ENCODE assay signal across 8 cellular contexts in the genomic region with DNA sequence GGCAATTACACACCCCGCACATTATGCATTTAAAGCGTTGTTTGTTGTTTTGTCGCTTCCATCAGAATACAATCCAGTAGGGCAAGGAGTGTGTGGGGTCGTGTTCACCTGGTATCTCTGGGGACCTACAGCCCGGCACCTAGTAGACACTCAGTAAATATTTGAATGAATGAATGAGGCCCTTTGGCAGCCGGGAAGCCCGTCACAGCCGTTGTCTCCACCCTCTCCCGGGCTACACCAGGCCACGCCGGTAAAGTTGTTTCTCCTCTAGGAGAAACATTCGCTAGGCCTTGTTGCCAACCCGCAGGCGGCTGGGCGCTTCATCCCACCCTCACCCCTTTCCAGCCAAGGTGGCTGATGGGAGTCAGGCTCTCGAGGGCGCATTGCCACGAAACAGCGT. TPM values are rescaled to one million over a fixed set of nuclear protein-coding genes. Genes with fewer than 3 reads are reported as not detected.
DNase-seq lines count a peak whose midpoint lies in the region; ATAC-seq and TF ChIP-seq lines count a peak whose summit lies in the region.

No MANE protein-coding gene starts in this region.

- peaks cover 14% of the 10 kb centered on the region for H3K36me3 Mint-ChIP-seq in T-helper 1 cell treated with Interleukin-12 subunit alpha and Interleukin-12 subunit beta and Interleukin-4 antibody, amounts not matched to agents 30 μg/mL and 1 μg/mL, for 36 hours (ENCODE audit: low read depth)
- peaks cover 3% of the 10 kb centered on the region for H3K36me3 Mint-ChIP-seq in T-helper 17 cell (ENCODE audit: low read depth)

- peak overlapping the region; percentile 94 for H3K4me3 Mint-ChIP-seq in T-helper 1 cell treated with Interleukin-12 subunit alpha and Interleukin-12 subunit beta and Interleukin-4 antibody, amounts not matched to agents 30 μg/mL and 1 μg/mL, for 36 hours
- H3K4me3 Mint-ChIP-seq in T-helper 17 cell, result peak overlapping the region; percentile 99

- H3K27me3 ChIP-seq in trophoblast cell (ENCODE audit: insufficient read depth, low read length), result no peaks in the 10 kb centered on the region

- H3K79me2 ChIP-seq in trophoblast cell (ENCODE audit: control insufficient read depth, insufficient read depth, low read length, poor library complexity), result peaks cover 8% of the 10 kb centered on the region

- H3K27ac Mint-ChIP-seq in T-helper 1 cell treated with Interleukin-12 subunit alpha and Interleukin-12 subunit beta and Interleukin-4 antibody, amounts not matched to agents 30 μg/mL and 1 μg/mL, for 36 hours, result peak overlapping the region; percentile 88
- H3K27ac Mint-ChIP-seq in T-helper 17 cell, result peak overlapping the region; percentile 94

- H3K27ac ChIP-seq in trophoblast cell (ENCODE audit: low read depth, low read length), result peak overlapping the region; percentile 98

- H2AK5ac ChIP-seq in trophoblast cell (ENCODE audit: low read length), result no peak overlapping the region

- H2BK12ac ChIP-seq in trophoblast cell (ENCODE audit: low read length), result no peak overlapping the region

- no peaks in the 10 kb centered on the region for H3K9me3 ChIP-seq in T-helper 17 cell (ENCODE audit: control insufficient read depth, low read length, poor library complexity, severe bottlenecking)
- H3K9me3 ChIP-seq in trophoblast cell (ENCODE audit: insufficient read depth, low read depth, low read length), result no peaks in the 10 kb centered on the region

- TF ChIP-seq CTCF in foreskin fibroblast (IDR thresholded peaks at IDR 0.05; ENCODE audit: low read depth, low read length), result no peak

- H3K14ac ChIP-seq in trophoblast cell (ENCODE audit: low read length), result peak overlapping the region; percentile 48

- WGBS in trophoblast cell (ENCODE audit: extremely low coverage, insufficient coverage, insufficient read length), result no CpG with 5 or more reads among the region's 19 CpGs

- H3K4me3 ChIP-seq in foreskin fibroblast (ENCODE audit: low read depth in 1 of 2, low read length in 2 of 2) (peak overlapping the region; percentile 75 to 76), trophoblast cell (ENCODE audit: low read depth, low read length) (peak overlapping the region; percentile 77)

- peak overlapping the region; percentile 92 for H4K91ac ChIP-seq in trophoblast cell (ENCODE audit: low read depth, low read length)

- H2AFZ ChIP-seq in trophoblast cell (ENCODE audit: insufficient read depth, low read length, poor library complexity), result peak overlapping the region; percentile 92

- no peaks in the 10 kb centered on the region for H3K9me3 Mint-ChIP-seq in T-helper 1 cell treated with Interleukin-12 subunit alpha and Interleukin-12 subunit beta and Interleukin-4 antibody, amounts not matched to agents 30 μg/mL and 1 μg/mL, for 36 hours

- peak; percentile 1 for ATAC-seq in HG03064 (IDR thresholded peaks at IDR 0.05; ENCODE audit: low read depth, unreplicated experiment)
- ATAC-seq in T-helper 17 cell, result no peak

- H2BK5ac ChIP-seq in trophoblast cell (ENCODE audit: low read depth, low read length, poor library complexity), result peak overlapping the region; percentile 76

- H4K8ac ChIP-seq in trophoblast cell (ENCODE audit: low read depth, low read length), result peak overlapping the region; percentile 75

- peak overlapping the region; percentile 22 for H4K12ac ChIP-seq in trophoblast cell (ENCODE audit: low read depth, low read length)

- H3K4me1 ChIP-seq in trophoblast cell (ENCODE audit: control insufficient read depth in 1 of 2, insufficient read depth in 2 of 2, low read length in 2 of 2), result peaks cover 0 to 2% of the 10 kb centered on the region in 2 experiments

- peak overlapping the region; percentile 61 for H3K4me2 ChIP-seq in trophoblast cell (ENCODE audit: low read length)

- DNase-seq in T-helper 1 cell (no peak), T-helper 17 cell (no peak), foreskin fibroblast (peak in 1 of 2 donors; percentile 36), trophoblast cell (no peak)
- no peak for DNase-seq in stimulated activated CD4-positive, alpha-beta T cell treated with anti-CD3 and anti-CD28 coated beads, Interleukin-15, amount 100 ng/mL, for 24 hours
- no peak for DNase-seq in effector CD4-positive, alpha-beta T cell

- H3K4me1 Mint-ChIP-seq in T-helper 1 cell treated with Interleukin-12 subunit alpha and Interleukin-12 subunit beta and Interleukin-4 antibody, amounts not matched to agents 30 μg/mL and 1 μg/mL, for 36 hours (ENCODE audit: low read depth), result peaks cover 50% of the 10 kb centered on the region
- H3K4me1 Mint-ChIP-seq in T-helper 17 cell, result peaks cover 23% of the 10 kb centered on the region

- no peaks in the 10 kb centered on the region for H3K27me3 Mint-ChIP-seq in T-helper 1 cell treated with Interleukin-12 subunit alpha and Interleukin-12 subunit beta and Interleukin-4 antibody, amounts not matched to agents 30 μg/mL and 1 μg/mL, for 36 hours (ENCODE audit: low read depth)
- H3K27me3 Mint-ChIP-seq in T-helper 17 cell, result peaks cover 7% of the 10 kb centered on the region

- peaks cover 10% of the 10 kb centered on the region for H3K79me1 ChIP-seq in trophoblast cell (ENCODE audit: low read length)

- H3K23ac ChIP-seq in trophoblast cell (ENCODE audit: low read length), result no peak overlapping the region

- peak overlapping the region; percentile 73 for H3K18ac ChIP-seq in trophoblast cell (ENCODE audit: low read length)

- no peaks in the 10 kb centered on the region for H3K36me3 ChIP-seq in trophoblast cell (ENCODE audit: control insufficient read depth in 1 of 2, insufficient read depth in 2 of 2, low read length in 2 of 2)

- peak overlapping the region; percentile 18 for H3K4ac ChIP-seq in trophoblast cell (ENCODE audit: low read depth, low read length)

- H3K9ac ChIP-seq in trophoblast cell (ENCODE audit: low read length), result peak overlapping the region; percentile 70

- peak overlapping the region; percentile 96 for H2BK120ac ChIP-seq in trophoblast cell (ENCODE audit: insufficient read depth, low read length, poor library complexity)

RNA-seq across cellular contexts. Expression of gene JAK2, which starts 0.9 kb away (rescaled TPM):
- 10 to 100 TPM; 14.6 TPM for total RNA-seq in T-helper 17 cell
- 2.5 and 3.1 TPM in 2 replicates for polyA plus RNA-seq in trophoblast cell (2013)
